7 cellular contexts compared by ENCODE assay signal in the genomic region with DNA sequence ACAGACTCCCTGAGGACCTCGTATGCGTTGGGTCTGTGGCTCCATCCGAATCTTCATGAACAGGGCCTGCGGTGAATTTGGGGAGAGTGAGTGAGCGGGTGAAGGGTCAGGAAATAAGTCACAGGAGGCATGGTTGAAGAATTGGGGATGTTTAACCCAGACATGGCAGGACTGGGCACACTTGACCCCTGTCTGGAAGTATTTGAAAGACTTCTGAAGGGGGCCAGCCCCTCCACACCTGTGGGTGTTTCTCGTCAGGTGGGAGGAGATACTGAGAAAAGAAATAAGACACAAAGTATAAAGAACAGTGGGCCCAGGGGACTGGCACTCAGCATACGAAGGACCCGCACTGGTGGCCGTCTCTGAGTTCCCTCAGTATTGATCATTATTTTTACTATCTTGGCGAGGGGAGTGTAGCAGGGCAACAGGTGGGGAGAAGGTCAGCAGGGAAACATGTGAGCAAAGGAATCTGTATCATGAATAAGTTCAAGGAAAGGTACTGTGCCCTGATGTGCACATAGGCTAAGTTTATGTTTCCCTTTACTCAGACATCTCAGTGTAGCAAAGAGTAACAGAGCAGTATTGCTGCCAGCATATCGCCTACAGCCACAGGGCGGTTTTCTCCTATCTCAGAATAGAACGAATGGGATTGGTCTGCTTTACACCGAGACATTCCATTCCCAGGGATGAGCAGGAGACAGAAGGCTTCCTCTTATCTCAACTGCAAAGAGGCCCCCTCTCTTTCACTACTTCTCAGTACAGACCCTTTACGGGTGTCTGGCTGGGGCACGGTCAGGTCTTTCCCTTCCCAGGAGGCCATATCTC. TPM values are rescaled to one million over a fixed set of nuclear protein-coding genes. Genes with fewer than 3 reads are reported as not detected.
DNase-seq lines count a peak whose midpoint lies in the region; ATAC-seq and TF ChIP-seq lines count a peak whose summit lies in the region.

No MANE protein-coding gene starts in this region.

- no peaks in the 10 kb centered on the region for H3K9me3 ChIP-seq in smooth muscle cell (replicated peaks; ENCODE audit: low read depth)

- H3K9me3 Mint-ChIP-seq in glutamatergic neuron (ENCODE audit: unreplicated experiment) = peaks cover 11% of the 10 kb centered on the region

- H3K36me3 ChIP-seq in smooth muscle cell (ENCODE audit: low read depth) = no peaks in the 10 kb centered on the region

- 32% methylated on average over 13 of the region's 16 CpGs for WGBS in smooth muscle cell (ENCODE audit: low lambda C conversion rate)

- H3K9ac ChIP-seq in smooth muscle cell (ENCODE audit: low read depth) = no peak overlapping the region

- H3K4me2 ChIP-seq in smooth muscle cell = peak overlapping the region; percentile 83

- TF ChIP-seq CTCF in HFF-Myc (IDR thresholded peaks at IDR 0.05; ENCODE audit: low read depth, low read length, missing control alignments) = no peak
- no peak for TF ChIP-seq CTCF in WI38 (IDR thresholded peaks at IDR 0.05; ENCODE audit: low read depth, low read length)
- TF ChIP-seq CTCF in glutamatergic neuron (IDR thresholded peaks at IDR 0.05; ENCODE audit: partially characterized antibody, unreplicated experiment) = no peak
- no peak for TF ChIP-seq CTCF in smooth muscle cell (IDR thresholded peaks at IDR 0.05; ENCODE audit: borderline replicate concordance, insufficient read depth, poor library complexity, severe bottlenecking)

- peaks cover 30% of the 10 kb centered on the region for H3F3A ChIP-seq in smooth muscle cell (ENCODE audit: low read depth)

- H3K4me1 ChIP-seq in smooth muscle cell (ENCODE audit: low read depth) = peaks cover 27% of the 10 kb centered on the region

- H3K4me1 Mint-ChIP-seq in glutamatergic neuron (ENCODE audit: low read depth, unreplicated experiment) = peaks cover 39% of the 10 kb centered on the region

- peaks cover 6% of the 10 kb centered on the region for H3K27me3 Mint-ChIP-seq in glutamatergic neuron (ENCODE audit: unreplicated experiment)

- H3K36me3 Mint-ChIP-seq in glutamatergic neuron (ENCODE audit: unreplicated experiment) = no peaks in the 10 kb centered on the region

- peak overlapping the region; percentile 97 for H3K27ac Mint-ChIP-seq in glutamatergic neuron (ENCODE audit: unreplicated experiment)

- no peak for ATAC-seq in GM21528 (IDR thresholded peaks at IDR 0.05; ENCODE audit: low FRiP score, unreplicated experiment)

- no peak for DNase-seq in HFF-Myc (ENCODE audit: extremely low read depth, low read depth)
- DNase-seq in glutamatergic neuron = no peak
- no peak for DNase-seq in smooth muscle cell (lab: John Stamatoyannopoulos, UW; ENCODE audit: unreplicated experiment)
- DNase-seq in NCI-H748 (lab: John Stamatoyannopoulos, UW; ENCODE audit: unreplicated experiment) = no peak
- no peak for DNase-seq in NCI-H446 treated with DMSO at 0.1 percent for 48 hours (lab: John Stamatoyannopoulos, UW)

- H3K27me3 ChIP-seq in smooth muscle cell (ENCODE audit: low read depth) = no peaks in the 10 kb centered on the region

- peak overlapping the region; percentile 51 for H3K27ac ChIP-seq in smooth muscle cell (ENCODE audit: low read depth)

- H3K79me2 ChIP-seq in smooth muscle cell (ENCODE audit: low read depth) = peaks cover 68% of the 10 kb centered on the region

- H3K4me3 Mint-ChIP-seq in glutamatergic neuron (ENCODE audit: unreplicated experiment) = peak overlapping the region; percentile 99

- peaks cover 10% of the 10 kb centered on the region for H4K20me1 ChIP-seq in smooth muscle cell (ENCODE audit: low read depth)

- peak overlapping the region; percentile 63 for H3K4me3 ChIP-seq in HFF-Myc (replicated peaks; ENCODE audit: low read depth, low read length)
- H3K4me3 ChIP-seq in WI38 (ENCODE audit: low read depth, low read length) = peak overlapping the region; percentile 71
- peak overlapping the region; percentile 46 for H3K4me3 ChIP-seq in smooth muscle cell

- H2AFZ ChIP-seq in smooth muscle cell (ENCODE audit: low read depth) = no peak overlapping the region

RNA-seq across cellular contexts. Expression of a gene that starts 38.2 kb away (rescaled TPM):
- total RNA-seq in glutamatergic neuron (ENCODE audit: unreplicated experiment) (137 TPM), smooth muscle cell (45.7 and 61.3 TPM in 2 replicates)
- polyA plus RNA-seq in smooth muscle cell = 68.3 and 73.4 TPM in 2 replicates
